In the genomic region with DNA sequence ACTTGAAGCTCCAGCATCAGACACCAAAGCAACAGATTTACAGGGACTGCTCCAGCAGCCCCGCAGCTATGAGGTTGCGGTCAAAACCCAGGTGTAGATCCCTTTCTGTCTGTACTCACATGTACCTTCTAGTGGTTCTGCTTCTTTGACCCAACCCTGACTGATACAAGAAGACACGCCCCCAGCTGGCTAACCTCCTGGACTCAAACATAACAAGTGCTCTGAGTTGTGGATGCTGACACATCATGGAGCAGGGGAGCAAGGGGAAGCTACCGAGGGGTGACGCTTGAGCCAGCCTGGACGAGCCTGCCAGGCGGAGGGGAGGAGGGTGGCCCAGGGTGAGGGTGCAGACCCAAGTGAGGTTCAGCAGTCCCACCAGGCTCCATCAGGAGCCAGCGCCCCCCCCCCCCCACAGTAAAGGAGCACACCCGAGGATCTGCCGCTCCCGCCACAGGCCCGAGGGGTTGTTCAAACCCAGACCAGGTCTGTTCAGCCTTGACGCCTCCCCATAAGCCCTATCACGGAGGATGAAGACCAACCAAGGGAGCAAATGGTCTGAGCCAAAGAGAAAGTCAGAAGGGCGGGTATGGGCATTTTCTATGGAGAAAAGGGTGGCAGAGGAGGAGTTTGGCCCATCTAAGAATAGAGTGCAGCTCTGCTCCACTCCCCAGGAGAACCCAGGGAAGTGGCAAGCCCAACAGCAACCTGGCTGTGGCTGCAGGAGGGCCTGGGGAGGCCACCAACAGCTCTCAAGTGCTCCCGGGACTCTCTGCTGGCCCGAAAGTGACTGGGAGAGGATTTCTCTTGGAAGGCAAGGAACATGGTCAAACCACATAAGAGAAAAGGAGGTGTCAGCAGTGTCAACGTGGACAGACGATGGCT, we compare ENCODE assay signal across 21 cellular contexts.
"Had no signal": no experiment of that assay in that cellular context is flagged by ENCODE, and none has a peak within 500 bp of the region (broad histone marks: within the 10 kb centered on the region; RNA-seq: fewer than 3 reads in every experiment).

No MANE protein-coding gene starts in this region.

- H3K4me3 ChIP-seq: cardiac muscle cell had no signal

- H3K36me3 ChIP-seq: brain microvascular endothelial cell, cardiac muscle cell had no signal

- H3K4me1 Mint-ChIP-seq: activated B cell treated with CpG ODN at 0.5 μM for 24 hours; activated CD4-positive, alpha-beta T cell treated with anti-CD3 and anti-CD28 coated beads, Interleukin-2, amount 10 ng/mL, durations not matched to agents 24 days and 14 days had no signal

- ATAC-seq: activated naive CD4-positive, alpha-beta T cell treated with anti-CD3 and anti-CD28 coated beads, Interleukin-2, amount 50 U/mL, for 72 hours; PC-3 had no signal

- H3K4me3 Mint-ChIP-seq: activated B cell treated with CpG ODN at 0.5 μM for 24 hours; activated CD4-positive, alpha-beta T cell treated with anti-CD3 and anti-CD28 coated beads, Interleukin-2, amount 10 ng/mL, durations not matched to agents 24 days and 14 days; T-helper 1 cell treated with Interleukin-12 subunit alpha and Interleukin-12 subunit beta and Interleukin-4 antibody, amounts not matched to agents 30 μg/mL and 1 μg/mL, for 36 hours had no signal

- H3K27ac Mint-ChIP-seq: activated B cell treated with CpG ODN at 0.5 μM for 24 hours; activated CD4-positive, alpha-beta T cell treated with anti-CD3 and anti-CD28 coated beads, Interleukin-2, amount 10 ng/mL, durations not matched to agents 24 days and 14 days; activated naive CD4-positive, alpha-beta T cell treated with anti-CD3 and anti-CD28 coated beads, Interleukin-2, amount 50 U/mL, for 72 hours; T-helper 1 cell treated with Interleukin-12 subunit alpha and Interleukin-12 subunit beta and Interleukin-4 antibody, amounts not matched to agents 30 μg/mL and 1 μg/mL, for 36 hours had no signal

- DNase-seq: activated B cell treated with CpG ODN at 0.5 μM for 24 hours; activated CD4-positive, alpha-beta T cell treated with anti-CD3 and anti-CD28 coated beads for 1 hour; activated CD4-positive, alpha-beta T cell treated with anti-CD3 and anti-CD28 coated beads, Interleukin-2, amount 10 ng/mL, durations not matched to agents 24 days and 14 days; activated CD4-positive, alpha-beta T cell treated with anti-CD3 and anti-CD28 coated beads, Interleukin-2, amount 50 U/mL, for 48 hours; activated naive CD4-positive, alpha-beta T cell treated with Interleukin-2 at 50 U/mL for 16 hours; activated T-cell treated with anti-CD3 and anti-CD28 coated beads for 4 hours; brain microvascular endothelial cell; IMR-90; Kasumi-1; KBM-7; NCI-H1105 treated with DMSO at 0.1 percent for 48 hours; NCI-H1436 treated with DMSO at 0.1 percent for 48 hours; NCI-H187; NCI-H2081; NCI-H510A treated with DMSO at 0.1 percent for 48 hours; PC-3; SHP77 treated with DMSO at 0.1 percent for 48 hours; T-helper 9 cell had no signal

- H3K36me3 Mint-ChIP-seq: activated naive CD4-positive, alpha-beta T cell treated with anti-CD3 and anti-CD28 coated beads, Interleukin-2, amount 50 U/mL, for 72 hours had no signal

- H3K27me3 ChIP-seq: brain microvascular endothelial cell, cardiac muscle cell had no signal

- H3K27me3 Mint-ChIP-seq: activated B cell treated with CpG ODN at 0.5 μM for 24 hours had no signal

- H3K27ac ChIP-seq: brain microvascular endothelial cell, cardiac muscle cell had no signal
